19 cellular contexts compared by ENCODE assay signal in the genomic region with DNA sequence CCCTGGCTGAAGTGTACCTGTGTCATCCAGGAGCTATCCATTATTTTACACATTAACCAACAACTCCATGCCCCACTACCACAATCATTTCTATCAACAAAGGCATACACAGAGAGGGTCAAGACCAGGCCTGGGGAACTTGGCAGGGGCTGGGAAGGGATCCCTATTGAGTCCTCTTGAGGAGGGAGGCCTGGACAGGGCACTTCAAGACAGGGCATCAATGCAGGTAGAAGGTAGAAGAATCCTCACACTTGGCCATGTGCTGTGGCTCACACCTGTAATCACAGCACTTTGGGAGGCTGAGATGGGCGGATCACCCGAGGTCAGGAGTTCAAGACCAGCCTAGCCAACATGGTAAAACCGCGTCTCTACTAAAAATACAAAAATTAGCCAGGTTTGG. TPM values are rescaled to one million over a fixed set of nuclear protein-coding genes. Genes with fewer than 3 reads are reported as not detected.
A peak's percentile ranks its signal among the peaks of the same experiment; 100 is the strongest.
DNase-seq lines count a peak whose midpoint lies in the region; ATAC-seq and TF ChIP-seq lines count a peak whose summit lies in the region.
"Had no signal": no experiment of that assay in that cellular context is flagged by ENCODE, and none has a peak within 500 bp of the region (broad histone marks: within the 10 kb centered on the region; RNA-seq: fewer than 3 reads in every experiment).

No MANE protein-coding gene starts in this region.

- TF ChIP-seq CTCF in WERI-Rb-1 (IDR thresholded peaks at IDR 0.05; ENCODE audit: low read depth, low read length) (no peak), glutamatergic neuron (IDR thresholded peaks at IDR 0.05; ENCODE audit: partially characterized antibody, unreplicated experiment) (no peak), neural progenitor cell (IDR thresholded peaks at IDR 0.05) (no peak), MCF 10A (IDR thresholded peaks at IDR 0.05; ENCODE audit: unreplicated experiment) (no peak), foreskin fibroblast (IDR thresholded peaks at IDR 0.05; ENCODE audit: low read depth, low read length) (no peak)

- no TSS peak for BruUV-seq in MCF 10A (replicated peaks; lab: Mats Ljungman, UMichigan)

- peak overlapping the region; percentile 48 for H3K27ac Mint-ChIP-seq in glutamatergic neuron (ENCODE audit: unreplicated experiment)
- no peak overlapping the region for H3K27ac Mint-ChIP-seq in neural progenitor cell
- peak overlapping the region; percentile 3 for H3K27ac Mint-ChIP-seq in stimulated activated effector memory CD8-positive, alpha-beta T cell treated with anti-CD3 and anti-CD28 coated beads, Interleukin-12 subunit alpha, Interleukin-12 subunit beta, amount 100 ng/mL, for 72 hours
- H3K27ac Mint-ChIP-seq in MCF 10A (ENCODE audit: low read depth, unreplicated experiment), result no peak overlapping the region
- no peak overlapping the region for H3K27ac Mint-ChIP-seq in activated CD8-positive, alpha-beta T cell treated with anti-CD3 and anti-CD28 coated beads, Interleukin-2, amount 10 ng/mL, durations not matched to agents 7 days and 5 days
- H3K27ac Mint-ChIP-seq: CD14-positive monocyte; CD4-positive, alpha-beta T cell; H9 had no signal

- H3K4me1 ChIP-seq in neural progenitor cell, result peaks cover 25% of the 10 kb centered on the region
- H3K4me1 ChIP-seq: A549 had no signal

- H3K9me3 Mint-ChIP-seq in glutamatergic neuron (ENCODE audit: unreplicated experiment) (peaks cover 12% of the 10 kb centered on the region), neural progenitor cell (no peaks in the 10 kb centered on the region), MCF 10A (ENCODE audit: unreplicated experiment) (no peaks in the 10 kb centered on the region)
- H3K9me3 Mint-ChIP-seq in stimulated activated effector memory CD8-positive, alpha-beta T cell treated with anti-CD3 and anti-CD28 coated beads, Interleukin-12 subunit alpha, Interleukin-12 subunit beta, amount 100 ng/mL, for 72 hours, result no peaks in the 10 kb centered on the region
- no peaks in the 10 kb centered on the region for H3K9me3 Mint-ChIP-seq in activated CD8-positive, alpha-beta T cell treated with anti-CD3 and anti-CD28 coated beads, Interleukin-2, amount 10 ng/mL, durations not matched to agents 7 days and 5 days (ENCODE audit: insufficient read depth)
- H3K9me3 Mint-ChIP-seq: CD4-positive, alpha-beta T cell; CD8-positive, alpha-beta memory T cell; H9 had no signal

- DNase-seq in WERI-Rb-1 (peak; percentile 9), glutamatergic neuron (no peak), neural progenitor cell (ENCODE audit: low spot score) (no peak), MCF 10A (ENCODE audit: unreplicated experiment) (no peak), foreskin fibroblast (no peak)
- DNase-seq in stimulated activated effector memory CD8-positive, alpha-beta T cell treated with anti-CD3 and anti-CD28 coated beads, Interleukin-12 subunit alpha, Interleukin-12 subunit beta, amount 100 ng/mL, for 72 hours (ENCODE audit: low spot score in 2 of 2), result no peak
- no peak for DNase-seq in activated CD8-positive, alpha-beta T cell treated with anti-CD3 and anti-CD28 coated beads, Interleukin-2, amount 10 ng/mL, durations not matched to agents 7 days and 5 days
- DNase-seq: 8988T had no signal

- H3K36me3 Mint-ChIP-seq in glutamatergic neuron (ENCODE audit: unreplicated experiment), result no peaks in the 10 kb centered on the region
- H3K36me3 Mint-ChIP-seq in neural progenitor cell, result no peaks in the 10 kb centered on the region
- H3K36me3 Mint-ChIP-seq in stimulated activated effector memory CD8-positive, alpha-beta T cell treated with anti-CD3 and anti-CD28 coated beads, Interleukin-12 subunit alpha, Interleukin-12 subunit beta, amount 100 ng/mL, for 72 hours, result no peaks in the 10 kb centered on the region
- no peaks in the 10 kb centered on the region for H3K36me3 Mint-ChIP-seq in MCF 10A (ENCODE audit: insufficient read depth, unreplicated experiment)
- no peaks in the 10 kb centered on the region for H3K36me3 Mint-ChIP-seq in activated CD8-positive, alpha-beta T cell treated with anti-CD3 and anti-CD28 coated beads, Interleukin-2, amount 10 ng/mL, durations not matched to agents 7 days and 5 days (ENCODE audit: low read depth)
- H3K36me3 Mint-ChIP-seq: CD8-positive, alpha-beta memory T cell had no signal

- H3K36me3 ChIP-seq in WERI-Rb-1 (no peaks in the 10 kb centered on the region), neural progenitor cell (no peaks in the 10 kb centered on the region)
- H3K36me3 ChIP-seq: BE2C; BLaER1 treated with 17β-estradiol and CSF1 and Interleukin-3, amounts not matched to agents 10 nM and 100 nM had no signal

- peaks cover 38% of the 10 kb centered on the region for H3F3A ChIP-seq in neural progenitor cell (ENCODE audit: low read depth)

- ATAC-seq in stimulated activated effector memory CD8-positive, alpha-beta T cell treated with anti-CD3 and anti-CD28 coated beads, Interleukin-12 subunit alpha, Interleukin-12 subunit beta, amount 100 ng/mL, for 72 hours, result no peak
- ATAC-seq in GM21367 (IDR thresholded peaks at IDR 0.05; ENCODE audit: unreplicated experiment), result no peak
- no peak for ATAC-seq in activated CD8-positive, alpha-beta T cell treated with anti-CD3 and anti-CD28 coated beads, Interleukin-2, amount 10 ng/mL, durations not matched to agents 7 days and 5 days

- no peak overlapping the region for H3K9ac ChIP-seq in neural progenitor cell
- H3K9ac ChIP-seq: GM23248 had no signal

- no peak overlapping the region for H2AFZ ChIP-seq in neural progenitor cell (replicated peaks)
- H2AFZ ChIP-seq: GM23248 had no signal

- peak overlapping the region; percentile 41 for H3K4me2 ChIP-seq in neural progenitor cell
- H3K4me2 ChIP-seq: A549; BLaER1 treated with 17β-estradiol and CSF1 and Interleukin-3, amounts not matched to agents 10 nM and 100 nM had no signal

- peak overlapping the region; percentile 79 for H3K27ac ChIP-seq in WERI-Rb-1
- no peak overlapping the region for H3K27ac ChIP-seq in neural progenitor cell
- H3K27ac ChIP-seq: A549; BLaER1 treated with 17β-estradiol and CSF1 and Interleukin-3, amounts not matched to agents 10 nM and 100 nM; GM23248 had no signal

- H3K4me3 ChIP-seq in WERI-Rb-1 (ENCODE audit: low read depth, low read length), result no peak overlapping the region
- no peak overlapping the region for H3K4me3 ChIP-seq in neural progenitor cell
- H3K4me3 ChIP-seq in foreskin fibroblast (ENCODE audit: low read depth in 1 of 2, low read length in 2 of 2), result no peak overlapping the region
- H3K4me3 ChIP-seq: A549; BLaER1 treated with 17β-estradiol and CSF1 and Interleukin-3, amounts not matched to agents 10 nM and 100 nM; GM12878; GM23248 had no signal

- H3K79me2 ChIP-seq in neural progenitor cell (ENCODE audit: low read depth), result no peaks in the 10 kb centered on the region

- no peaks in the 10 kb centered on the region for H3K9me3 ChIP-seq in WERI-Rb-1 (ENCODE audit: severe bottlenecking)
- H3K9me3 ChIP-seq in neural progenitor cell (ENCODE audit: low read depth), result no peaks in the 10 kb centered on the region
- H3K9me3 ChIP-seq: A549; BE2C; BLaER1 treated with 17β-estradiol and CSF1 and Interleukin-3, amounts not matched to agents 10 nM and 100 nM had no signal

- H4K20me1 ChIP-seq in neural progenitor cell (ENCODE audit: low read depth), result peaks cover 39% of the 10 kb centered on the region
- H4K20me1 ChIP-seq: BLaER1 treated with 17β-estradiol and CSF1 and Interleukin-3, amounts not matched to agents 10 nM and 100 nM had no signal

- H3K4me3 Mint-ChIP-seq in glutamatergic neuron (ENCODE audit: unreplicated experiment), result no peak overlapping the region
- peak overlapping the region; percentile 4 for H3K4me3 Mint-ChIP-seq in neural progenitor cell
- H3K4me3 Mint-ChIP-seq in stimulated activated effector memory CD8-positive, alpha-beta T cell treated with anti-CD3 and anti-CD28 coated beads, Interleukin-12 subunit alpha, Interleukin-12 subunit beta, amount 100 ng/mL, for 72 hours, result no peak overlapping the region
- H3K4me3 Mint-ChIP-seq in MCF 10A (ENCODE audit: unreplicated experiment), result no peak overlapping the region
- H3K4me3 Mint-ChIP-seq in activated CD8-positive, alpha-beta T cell treated with anti-CD3 and anti-CD28 coated beads, Interleukin-2, amount 10 ng/mL, durations not matched to agents 7 days and 5 days, result no peak overlapping the region
- H3K4me3 Mint-ChIP-seq: CD14-positive monocyte; CD4-positive, alpha-beta T cell; CD8-positive, alpha-beta memory T cell; H9 had no signal

- no peaks in the 10 kb centered on the region for H3K27me3 ChIP-seq in WERI-Rb-1 (ENCODE audit: insufficient read depth, low read depth, severe bottlenecking)
- peaks cover 36% of the 10 kb centered on the region for H3K27me3 ChIP-seq in neural progenitor cell
- H3K27me3 ChIP-seq: BE2C had no signal

- CTCF ChIA-PET in MCF 10A (lab: Yijun Ruan, JAX), result interaction anchor here (0.6 to 5.7 kb wide), 19 partner anchors 8 to 886 kb away, joined by 3 to 47 read pairs (median 4); no protein-coding TSS in a partner anchor
- CTCF ChIA-PET in activated CD8-positive, alpha-beta T cell treated with anti-CD3 and anti-CD28 coated beads, Interleukin-2, amount 10 ng/mL, durations not matched to agents 7 days and 5 days (lab: Charles Lee), result interaction anchor here (0.7 to 3.3 kb wide), 18 partner anchors 11 to 456 kb away, joined by 3 to 30 read pairs (median 6); no protein-coding TSS in a partner anchor

- intact Hi-C loops in MCF 10A (cut with micrococcal nuclease), result no loop called here

- H3K27me3 Mint-ChIP-seq in glutamatergic neuron (ENCODE audit: unreplicated experiment) (peaks cover 20% of the 10 kb centered on the region), neural progenitor cell (ENCODE audit: insufficient read depth, low read depth) (peaks cover 29% of the 10 kb centered on the region), MCF 10A (ENCODE audit: insufficient read depth, unreplicated experiment) (no peaks in the 10 kb centered on the region)
- peaks cover 25% of the 10 kb centered on the region for H3K27me3 Mint-ChIP-seq in activated CD8-positive, alpha-beta T cell treated with anti-CD3 and anti-CD28 coated beads, Interleukin-2, amount 10 ng/mL, durations not matched to agents 7 days and 5 days (ENCODE audit: low read depth)

- POLR2A ChIA-PET in MCF 10A (lab: Yijun Ruan, JAX), result no interaction called here
- POLR2A ChIA-PET in activated CD8-positive, alpha-beta T cell treated with anti-CD3 and anti-CD28 coated beads, Interleukin-2, amount 10 ng/mL, durations not matched to agents 7 days and 5 days (lab: Charles Lee), result interaction anchor here (1.5 kb wide), 1 partner anchor 12 kb away, joined by 3 read pairs; no protein-coding TSS in a partner anchor

- H3K4me1 Mint-ChIP-seq in glutamatergic neuron (ENCODE audit: low read depth, unreplicated experiment), result peaks cover 39% of the 10 kb centered on the region
- peaks cover 52% of the 10 kb centered on the region for H3K4me1 Mint-ChIP-seq in neural progenitor cell
- peaks cover 10% of the 10 kb centered on the region for H3K4me1 Mint-ChIP-seq in stimulated activated effector memory CD8-positive, alpha-beta T cell treated with anti-CD3 and anti-CD28 coated beads, Interleukin-12 subunit alpha, Interleukin-12 subunit beta, amount 100 ng/mL, for 72 hours
- no peaks in the 10 kb centered on the region for H3K4me1 Mint-ChIP-seq in MCF 10A (ENCODE audit: insufficient read depth, unreplicated experiment)
- peaks cover 7% of the 10 kb centered on the region for H3K4me1 Mint-ChIP-seq in activated CD8-positive, alpha-beta T cell treated with anti-CD3 and anti-CD28 coated beads, Interleukin-2, amount 10 ng/mL, durations not matched to agents 7 days and 5 days (ENCODE audit: low read depth)

RNA-seq across cellular contexts. Expression of gene ANKRD33, which starts 13.4 kb away (rescaled TPM):
- total RNA-seq in glutamatergic neuron (ENCODE audit: unreplicated experiment) (not detected), neural progenitor cell (ENCODE audit: low replicate concordance) (0.39 and 0.46 TPM in 2 replicates), MCF 10A (2022) (not detected in 2 replicates)
- not detected for total RNA-seq in activated CD8-positive, alpha-beta T cell treated with anti-CD3 and anti-CD28 coated beads, Interleukin-2, amount 10 ng/mL, durations not matched to agents 7 days and 5 days
- total RNA-seq: CD4-positive, alpha-beta T cell; CD8-positive, alpha-beta memory T cell; GM12878; GM23248; H4 had no signal

RNA-seq across cellular contexts. Expression of gene FIGNL2, which starts 26.0 kb away (rescaled TPM):
- 107 TPM for total RNA-seq in glutamatergic neuron (ENCODE audit: unreplicated experiment)
- 9.3 and 25.1 TPM in 2 replicates for total RNA-seq in neural progenitor cell (ENCODE audit: low replicate concordance)
- not detected in 2 replicates for total RNA-seq in MCF 10A (2022)
- total RNA-seq in activated CD8-positive, alpha-beta T cell treated with anti-CD3 and anti-CD28 coated beads, Interleukin-2, amount 10 ng/mL, durations not matched to agents 7 days and 5 days, result under 1 TPM; 0.32 to 0.37 TPM
- total RNA-seq: GM12878, H4 had no signal

RNA-seq across cellular contexts. Expression of gene ACVRL1, which starts 32.8 kb away (rescaled TPM):
- 0.39 TPM for total RNA-seq in glutamatergic neuron (ENCODE audit: unreplicated experiment)
- 0.22 and 2.0 TPM in 2 replicates for total RNA-seq in neural progenitor cell (ENCODE audit: low replicate concordance)
- total RNA-seq in MCF 10A (2022), result not detected in 2 replicates
- not detected for total RNA-seq in activated CD8-positive, alpha-beta T cell treated with anti-CD3 and anti-CD28 coated beads, Interleukin-2, amount 10 ng/mL, durations not matched to agents 7 days and 5 days
- total RNA-seq: CD4-positive, alpha-beta T cell; GM12878; H9 had no signal

Comparison
In these comparisons a context has a peak if more than half of its experiments do, and no peak if none do; other contexts are left out.
1. H3K27ac Mint-ChIP-seq: peak in glutamatergic neuron (single experiment) and stimulated activated effector memory CD8-positive, alpha-beta T cell treated with anti-CD3 and anti-CD28 coated beads, Interleukin-12 subunit alpha, Interleukin-12 subunit beta, amount 100 ng/mL, for 72 hours (single experiment); none in neural progenitor cell (single experiment), MCF 10A (single experiment) and activated CD8-positive, alpha-beta T cell treated with anti-CD3 and anti-CD28 coated beads, Interleukin-2, amount 10 ng/mL, durations not matched to agents 7 days and 5 days (single experiment).